22 cellular contexts compared by ENCODE assay signal in the genomic region with DNA sequence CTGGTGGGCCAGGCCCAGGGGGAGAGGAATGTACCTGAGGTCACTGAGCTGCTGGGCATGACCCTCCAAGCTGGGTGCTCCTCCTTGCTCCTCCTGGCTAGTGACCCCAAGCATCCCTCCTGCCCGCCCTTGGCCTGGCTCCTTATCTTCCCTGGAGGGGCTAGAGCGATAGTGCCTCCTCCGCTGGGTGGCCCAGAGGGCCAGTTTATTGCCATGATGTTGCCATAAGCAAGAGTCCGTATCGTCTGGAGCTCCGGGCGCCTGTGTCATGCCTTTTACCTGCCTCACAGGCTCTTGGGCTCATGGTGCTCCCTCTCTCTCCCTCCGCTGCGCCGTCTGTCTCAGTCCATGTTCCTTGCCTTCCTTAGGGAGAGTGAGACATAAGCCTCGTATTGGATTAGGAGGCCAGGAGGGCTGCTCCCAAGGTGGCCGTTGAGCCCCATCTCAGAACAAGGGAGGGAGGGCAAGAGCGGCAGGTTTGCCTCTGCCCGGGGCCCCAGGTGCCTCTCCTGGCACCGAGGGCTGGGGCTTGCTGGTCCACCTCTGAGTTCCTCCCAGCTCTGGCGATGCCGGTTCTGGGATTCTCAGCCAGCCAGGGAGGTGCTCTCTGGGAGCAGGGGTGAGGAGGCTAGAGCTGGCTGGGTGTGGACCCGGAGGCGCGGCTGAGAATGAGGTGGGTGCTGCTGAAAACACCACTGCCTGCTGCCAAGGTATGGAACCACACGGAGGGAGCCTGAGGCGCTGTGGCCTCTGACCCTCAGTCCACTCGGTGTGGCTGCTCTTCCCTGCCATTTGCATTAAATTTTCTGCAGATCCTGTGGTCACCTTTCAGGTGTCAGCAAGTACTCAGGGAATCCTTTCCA. TPM values are rescaled to one million over a fixed set of nuclear protein-coding genes. Genes with fewer than 3 reads are reported as not detected.
DNase-seq lines count a peak whose midpoint lies in the region; ATAC-seq, FAIRE-seq and TF ChIP-seq lines count a peak whose summit lies in the region.
"Had no signal": no experiment of that assay in that cellular context is flagged by ENCODE, and none has a peak within 500 bp of the region (broad histone marks: within the 10 kb centered on the region; RNA-seq: fewer than 3 reads in every experiment).

No MANE protein-coding gene starts in this region.

- H3K4me1 Mint-ChIP-seq in HFFc6 (ENCODE audit: low read depth) = peaks cover 30% of the 10 kb centered on the region
- H3K4me1 Mint-ChIP-seq: CD14-positive monocyte; CD4-positive, alpha-beta memory T cell had no signal

- H2BK12ac ChIP-seq in neuronal stem cell (ENCODE audit: low read length) = no peak overlapping the region

- no peak overlapping the region for H2AFZ ChIP-seq in neuronal stem cell (ENCODE audit: low read length)

- peak overlapping the region; percentile 7 for H2AK5ac ChIP-seq in neuronal stem cell (ENCODE audit: low read depth, low read length)

- peak overlapping the region; percentile 42 for H4K91ac ChIP-seq in neuronal stem cell (ENCODE audit: low read depth, low read length, poor library complexity)

- H3K4me2 ChIP-seq in neuronal stem cell (ENCODE audit: insufficient read depth, low read length, poor library complexity, severe bottlenecking) = no peak overlapping the region
- H3K4me2 ChIP-seq: BLaER1 had no signal

- H2BK120ac ChIP-seq in neuronal stem cell (ENCODE audit: low read depth, low read length) = no peak overlapping the region

- no peak overlapping the region for H3K4me3 Mint-ChIP-seq in HFFc6
- H3K4me3 Mint-ChIP-seq: CD14-positive monocyte; CD4-positive, alpha-beta memory T cell had no signal

- ATAC-seq in Right ventricle myocardium inferior (no peak), Right ventricle myocardium superior (ENCODE audit: poor library complexity) (no peak), HG03175 (IDR thresholded peaks at IDR 0.05; ENCODE audit: unreplicated experiment) (no peak)
- ATAC-seq: GM12878, HCT116 had no signal

- H3K9me3 ChIP-seq in kidney (ENCODE audit: control insufficient read depth in 1 of 2, low read length in 2 of 2) = no peaks in the 10 kb centered on the region
- H3K9me3 ChIP-seq in neuronal stem cell (replicated peaks in 1 of 2; ENCODE audit: control insufficient read depth in 2 of 2, insufficient read depth in 1 of 2, low read depth in 1 of 2, low read length in 2 of 2) = no peaks in the 10 kb centered on the region
- H3K9me3 ChIP-seq: BLaER1 had no signal

- TF ChIP-seq CTCF in kidney (IDR thresholded peaks at IDR 0.05; ENCODE audit: borderline replicate concordance, extremely low read depth, insufficient read depth) = no peak
- TF ChIP-seq CTCF in HFFc6 (IDR thresholded peaks at IDR 0.05) = no peak

- no peaks in the 10 kb centered on the region for H3K9me3 Mint-ChIP-seq in HFFc6
- H3K9me3 Mint-ChIP-seq: CD14-positive monocyte; CD4-positive, alpha-beta memory T cell had no signal

- H3K27me3 Mint-ChIP-seq in HFFc6 (ENCODE audit: insufficient read depth) = peaks cover 13% of the 10 kb centered on the region

- H3K14ac ChIP-seq in neuronal stem cell (ENCODE audit: low read length) = no peak overlapping the region

- H3K36me3 ChIP-seq in kidney (ENCODE audit: control insufficient read depth in 1 of 2, insufficient read depth in 2 of 2, low read length in 2 of 2) = no peaks in the 10 kb centered on the region
- H3K36me3 ChIP-seq in neuronal stem cell (replicated peaks in 1 of 2; ENCODE audit: control insufficient read depth in 2 of 2, insufficient read depth in 2 of 2, low read length in 2 of 2) = no peaks in the 10 kb centered on the region
- H3K36me3 ChIP-seq: BLaER1 had no signal

- H3K4ac ChIP-seq in neuronal stem cell (ENCODE audit: low read length) = no peak overlapping the region

- H3K18ac ChIP-seq in neuronal stem cell (ENCODE audit: low read length) = no peak overlapping the region

- no peaks in the 10 kb centered on the region for H3K79me1 ChIP-seq in neuronal stem cell (ENCODE audit: low read depth, low read length)

- no peak for FAIRE-seq in kidney (lab: Jason Lieb, UNC)
- FAIRE-seq: GM12878, HTR-8/SVneo had no signal

- H2BK15ac ChIP-seq in neuronal stem cell (ENCODE audit: low read length) = no peak overlapping the region

- H4K8ac ChIP-seq in neuronal stem cell (ENCODE audit: low read depth, low read length) = no peak overlapping the region

- H3K36me3 Mint-ChIP-seq in HFFc6 (ENCODE audit: low read depth) = no peaks in the 10 kb centered on the region
- H3K36me3 Mint-ChIP-seq: CD14-positive monocyte; CD4-positive, alpha-beta memory T cell had no signal

- peaks cover 0 to 8% of the 10 kb centered on the region in 2 donors for H3K4me1 ChIP-seq in kidney (ENCODE audit: control insufficient read depth in 1 of 2, insufficient read depth in 1 of 2, low read depth in 1 of 2, low read length in 2 of 2)
- peaks cover 0 to 17% of the 10 kb centered on the region in 2 donors for H3K4me1 ChIP-seq in neuronal stem cell (ENCODE audit: control insufficient read depth in 2 of 2, insufficient read depth in 1 of 2, low read depth in 1 of 2, low read length in 2 of 2)

- intact Hi-C loops in Right ventricle myocardium inferior (cut with DNase I) = loop anchor here (5.0 kb wide), 1 partner anchor 87 kb away; no protein-coding TSS in a partner anchor
- intact Hi-C loops in Right ventricle myocardium superior (cut with DNase I) = no loop called here
- intact Hi-C loops in kidney (cut with DNase I) = no loop called here

- no CpG with 5 or more reads among the region's 23 CpGs for WGBS in neuronal stem cell (ENCODE audit: extremely low coverage in 2 of 2, insufficient read length in 2 of 2, insufficient replicate concordance in 1 of 2), 2 donors

- DNase-seq in Right ventricle myocardium inferior (ENCODE audit: missing footprints) (peak; percentile 41), Right ventricle myocardium superior (no peak), NCI-H82 treated with DMSO at 0.1 percent for 48 hours (lab: John Stamatoyannopoulos, UW; ENCODE audit: unreplicated experiment) (peak; percentile 34), kidney (peak; percentile 69), neuronal stem cell (ENCODE audit: low spot score) (no peak), HFFc6 (no peak), RKO (ENCODE audit: low spot score) (no peak)
- DNase-seq: 8988T; CD4-positive, alpha-beta memory T cell; DMS53; DND-41; EL; GOT3; H7; IMR-90 had no signal

- no peak overlapping the region for H2BK5ac ChIP-seq in neuronal stem cell (ENCODE audit: low read length)

- H3K27ac ChIP-seq in kidney (ENCODE audit: low read depth in 2 of 2, low read length in 2 of 2) (no peak overlapping the region), neuronal stem cell (replicated peaks; ENCODE audit: low read length) (no peak overlapping the region)
- H3K27ac ChIP-seq: BLaER1 had no signal

- peaks cover 0 to 24% (median 0%) of the 10 kb centered on the region in 3 experiments for H3K27me3 ChIP-seq in neuronal stem cell (ENCODE audit: control insufficient read depth in 3 of 3, insufficient read depth in 3 of 3, low read depth in 1 of 3, low read length in 3 of 3)
- H3K27me3 ChIP-seq: BLaER1 had no signal

- no peak overlapping the region for H3K4me3 ChIP-seq in kidney (ENCODE audit: low read length in 2 of 2)
- no peak overlapping the region for H3K4me3 ChIP-seq in neuronal stem cell (ENCODE audit: low read length in 2 of 2)
- H3K4me3 ChIP-seq: BLaER1, GM12878 had no signal

- H3K9ac ChIP-seq in kidney (ENCODE audit: low read length in 2 of 2) = no peak overlapping the region
- no peak overlapping the region for H3K9ac ChIP-seq in neuronal stem cell (ENCODE audit: low read depth, low read length, poor library complexity)
- H3K9ac ChIP-seq: BLaER1 had no signal

- H3K23ac ChIP-seq in neuronal stem cell (ENCODE audit: low read depth, low read length, poor library complexity) = peak overlapping the region; percentile 25

- H3K27ac Mint-ChIP-seq in HFFc6 = no peak overlapping the region
- H3K27ac Mint-ChIP-seq: CD4-positive, alpha-beta memory T cell had no signal

RNA-seq across cellular contexts. Expression of a gene that starts 22.6 kb away (rescaled TPM):
- total RNA-seq in Right ventricle myocardium inferior = 8.7 TPM
- 8.4 TPM for total RNA-seq in Right ventricle myocardium superior
- total RNA-seq in kidney = 27.6 TPM
- polyA plus RNA-seq in kidney (ENCODE audit: insufficient read depth, low read depth, low replicate concordance) = 14.8 TPM
- 2.7 TPM for polyA plus RNA-seq in neuronal stem cell (2013, experiment 1 of 2)
- 2.7 TPM for polyA plus RNA-seq in neuronal stem cell (2013, experiment 2 of 2)
- total RNA-seq in HFFc6 (2021; fragmentation: NEBNext Ultra II Directional; extraction: Animal tissue kit (Norgen Biotek cat#: 25700)) = 1 to 10 TPM in 2 of 6 experiments, under 1 TPM in 4; 0.56 to 2.4 (median 0.67) TPM
- total RNA-seq: CD4-positive, alpha-beta memory T cell; G401; GM12878 had no signal
- polyA plus RNA-seq: CD14-positive monocyte; CD4-positive, alpha-beta memory T cell; GM12878 had no signal

RNA-seq across cellular contexts. Expression of a gene that starts 45.5 kb away (rescaled TPM):
- total RNA-seq in Right ventricle myocardium inferior (0.32 TPM), Right ventricle myocardium superior (0.54 TPM), kidney (65.6 TPM)
- polyA plus RNA-seq in kidney (ENCODE audit: insufficient read depth, low read depth, low replicate concordance) = 55.6 TPM
- polyA plus RNA-seq in neuronal stem cell (2013, experiment 1 of 2) = 1.5 TPM
- polyA plus RNA-seq in neuronal stem cell (2013, experiment 2 of 2) = 0.83 TPM
- under 1 TPM in 5 of 6 experiments, not detected in 1; 0.12 to 0.68 (median 0.35) TPM for total RNA-seq in HFFc6 (2021; fragmentation: NEBNext Ultra II Directional; extraction: Animal tissue kit (Norgen Biotek cat#: 25700))
- total RNA-seq: GM12878, IMR-90 had no signal
- polyA plus RNA-seq: CD14-positive monocyte; CD4-positive, alpha-beta memory T cell had no signal

Comparison
In these comparisons a context has a peak if more than half of its experiments do, and no peak if none do; other contexts are left out.
1. DNase-seq: peak in Right ventricle myocardium inferior (single experiment), NCI-H82 treated with DMSO at 0.1 percent for 48 hours (single experiment) and kidney (single experiment); none in Right ventricle myocardium superior (single experiment), neuronal stem cell (single experiment), HFFc6 (single experiment) and RKO (single experiment).
2. RNA of a gene that starts 45.5 kb away (total RNA-seq): 65.6 TPM in kidney (single experiment); 0.54 TPM in Right ventricle myocardium superior (single experiment), 0.12 to 0.68 TPM in HFFc6 and 0.32 TPM in Right ventricle myocardium inferior (single experiment); every median in the first group is over 10 times any median in the second.